ENCODE assay signal across 7 cellular contexts in the genomic region with DNA sequence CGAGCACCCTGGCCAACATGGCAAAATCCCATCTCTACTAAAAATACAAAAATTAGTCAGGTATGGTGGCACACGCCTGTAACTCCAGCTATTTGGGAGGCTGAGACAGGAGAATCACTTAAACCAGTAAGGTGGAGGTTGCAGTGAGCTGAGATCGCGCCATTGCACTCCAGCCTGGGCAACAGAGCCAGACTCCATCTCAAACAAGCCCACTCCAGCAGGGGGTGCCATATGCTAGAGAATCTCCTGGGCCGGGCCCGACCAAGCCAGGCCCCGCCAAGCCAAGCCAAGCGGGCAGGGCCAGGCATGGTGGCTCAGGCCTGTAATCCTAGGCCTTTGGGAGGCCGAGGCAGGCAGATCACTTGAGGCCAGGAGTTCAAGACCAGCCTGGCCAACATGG. TPM values are rescaled to one million over a fixed set of nuclear protein-coding genes. Genes with fewer than 3 reads are reported as not detected.
DNase-seq lines count a peak whose midpoint lies in the region; TF ChIP-seq lines count a peak whose summit lies in the region.
"Not testable (repeated sequence)": the region's sequence is repeated elsewhere in the genome, so short reads cannot be mapped to it uniquely, and the experiment has no call there.

No MANE protein-coding gene starts in this region.

- POLR2A ChIA-PET in GM10248 (lab: Yijun Ruan, JAX): not testable (repeated sequence)

- TF ChIP-seq RAD21 in liver (IDR thresholded peaks at IDR 0.05): peak; percentile 69 to 79

- CTCF ChIA-PET in GM10248 (lab: Yijun Ruan, JAX): interaction anchor here (1.1 to 1.2 kb wide), 2 partner anchors 7 to 54 kb away, joined by 3 read pairs; partner anchors contain the start of gene PKN3

- WGBS in liver: 87% methylated on average over 9 of the region's 9 CpGs

- not testable (repeated sequence) for H3K36me3 ChIP-seq in liver (ENCODE audit: control insufficient read depth in 4 of 4, insufficient read depth in 3 of 4, low read depth in 1 of 4, low read length in 3 of 4)

- H3K9me3 ChIP-seq in liver (ENCODE audit: control insufficient read depth in 4 of 4, low read length in 3 of 4): not testable (repeated sequence)

- not testable (repeated sequence) for H3K27me3 ChIP-seq in liver (ENCODE audit: control insufficient read depth in 4 of 4, insufficient read depth in 4 of 4, low read length in 3 of 4)

- H3K4me1 ChIP-seq in liver (ENCODE audit: control insufficient read depth in 4 of 4, insufficient read depth in 4 of 4, low read length in 3 of 4): not testable (repeated sequence)

- TF ChIP-seq CTCF in GM10248 (IDR thresholded peaks at IDR 0.05; ENCODE audit: control extremely low read depth, extremely low read depth, low read depth, missing control alignments): peak; percentile 33
- TF ChIP-seq CTCF in epithelial cell of esophagus (IDR thresholded peaks at IDR 0.05; ENCODE audit: insufficient read depth, low read depth, low read length, missing control alignments): not testable (repeated sequence)
- TF ChIP-seq CTCF in liver (IDR thresholded peaks at IDR 0.05; ENCODE audit: low read depth, low read length, missing input control): peak; percentile 20

- not testable (repeated sequence) for H3K4me3 ChIP-seq in epithelial cell of esophagus (ENCODE audit: low read length); liver (ENCODE audit: low read depth in 1 of 3, low read length in 3 of 3)

- not testable (repeated sequence) for DNase-seq in GM10248 (ENCODE audit: extremely low spot score)
- DNase-seq in NCI-H82 (lab: John Stamatoyannopoulos, UW) (peak; percentile 58), epithelial cell of esophagus (ENCODE audit: low read depth) (peak; percentile 35)
- peak; percentile 39 for DNase-seq in activated CD4-positive, CD25-positive, alpha-beta regulatory T cell treated with anti-CD3 and anti-CD28 coated beads, Interleukin-2, amount 50 U/mL, for 16 hours (ENCODE audit: low read depth, low spot score)
- DNase-seq in activated effector memory CD4-positive, alpha-beta T cell treated with Interleukin-2 at 50 U/mL for 16 hours: peak; percentile 48
- peak; percentile 57 for DNase-seq in stimulated activated CD4-positive, alpha-beta T cell treated with anti-CD3 and anti-CD28 coated beads, Interleukin-2, amount 100 ng/mL, for 4 hours (ENCODE audit: low read depth)

- H3K27ac ChIP-seq in liver (ENCODE audit: low read depth in 1 of 2, low read length in 2 of 2): not testable (repeated sequence)

- H3K9ac ChIP-seq in liver (ENCODE audit: low read depth in 1 of 2, low read length in 2 of 2): not testable (repeated sequence)

RNA-seq across cellular contexts. Expression of gene DYNC2I2, which starts 8.4 kb away (rescaled TPM):
- total RNA-seq in liver: 10 to 100 TPM; 10.9 to 58.0 TPM
- polyA plus RNA-seq in liver: 10 to 100 TPM; 18.5 to 20.7 TPM

RNA-seq across cellular contexts. Expression of gene SET, which starts 40.8 kb away (rescaled TPM):
- total RNA-seq in liver: 10 to 100 TPM; 79.9 to 95.6 TPM
- polyA plus RNA-seq in liver: 10 to 100 TPM; 58.2 to 58.8 TPM

RNA-seq across cellular contexts. Expression of gene PKN3, which starts 54.1 kb away (rescaled TPM):
- total RNA-seq in liver: 1 to 10 TPM; 2.0 to 4.2 TPM
- polyA plus RNA-seq in liver: 1 to 10 TPM in 1 of 2 donors, under 1 TPM in 1; 0.61 to 1.1 TPM
